Comparison of ENCODE assay signal across 10 cellular contexts in the genomic region with DNA sequence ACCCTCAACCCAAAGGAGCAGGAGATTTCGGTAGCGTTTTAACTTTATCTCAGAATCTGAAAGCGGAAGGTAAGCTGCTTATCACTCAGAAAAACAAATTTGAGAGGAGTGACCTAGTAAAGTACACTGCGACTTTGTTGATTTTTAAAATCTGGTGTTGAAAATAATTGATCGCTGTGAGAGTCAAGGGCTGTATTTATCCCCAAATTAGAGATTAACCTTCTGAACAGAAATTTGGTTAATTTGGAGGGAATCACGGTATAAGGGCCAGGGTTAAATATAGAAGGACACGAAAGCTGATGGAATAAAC. TPM values are rescaled to one million over a fixed set of nuclear protein-coding genes. Genes with fewer than 3 reads are reported as not detected.
A peak's percentile ranks its signal among the peaks of the same experiment; 100 is the strongest.
DNase-seq lines count a peak whose midpoint lies in the region; ATAC-seq and TF ChIP-seq lines count a peak whose summit lies in the region.
"Had no signal": no experiment of that assay in that cellular context is flagged by ENCODE, and none has a peak within 500 bp of the region (broad histone marks: within the 10 kb centered on the region; RNA-seq: fewer than 3 reads in every experiment).

No MANE protein-coding gene starts in this region.

- H3K36me3 Mint-ChIP-seq in T-cell, result no peaks in the 10 kb centered on the region

- TF ChIP-seq CTCF in GM06990 (IDR thresholded peaks at IDR 0.05; ENCODE audit: insufficient read depth, low read length, poor library complexity, severe bottlenecking) (no peak), fibroblast of pulmonary artery (IDR thresholded peaks at IDR 0.05; ENCODE audit: low read length, missing control alignments) (no peak), psoas muscle (IDR thresholded peaks at IDR 0.05) (no peak), GM13977 (IDR thresholded peaks at IDR 0.05; ENCODE audit: extremely low read depth, insufficient read depth, missing control alignments) (no peak)

- no peak overlapping the region for H3K27ac Mint-ChIP-seq in T-cell

- H3K9me3 ChIP-seq in psoas muscle, result no peaks in the 10 kb centered on the region

- H3K4me3 Mint-ChIP-seq in T-cell, result peak overlapping the region in 2 of 3 donors; percentile 3 to 12

- CTCF ChIA-PET in T-cell (lab: Charles Lee), result no interaction called here

- DNase-seq in GM06990 (ENCODE audit: extremely low read depth, insufficient read length), result no peak
- DNase-seq in T-cell, result no peak
- no peak for DNase-seq in fibroblast of pulmonary artery (ENCODE audit: low read depth)
- DNase-seq in psoas muscle, result no peak
- DNase-seq in GM13977 (ENCODE audit: low spot score), result no peak
- DNase-seq in DMS 273 treated with DMSO at 0.1 percent for 48 hours (lab: John Stamatoyannopoulos, UW), result no peak
- no peak for DNase-seq in NCI-H2081 (lab: John Stamatoyannopoulos, UW)
- no peak for DNase-seq in D341Med (ENCODE audit: low spot score)
- DNase-seq: NCI-H1436; stimulated activated CD4-positive, alpha-beta T cell treated with anti-CD3 and anti-CD28 coated beads, Interleukin-2, amount 100 ng/mL, for 24 hours had no signal

- in situ Hi-C loops in GM13977 (cut with MboI; ENCODE audit: low pct_unique_long_range_greater_than_20kb, low sequenced_read_pairs, unreplicated experiment), result no loop called here

- ATAC-seq in T-cell (replicated peaks in 1 of 4), result no peak
- peak in 1 of 4 donors; percentile 27 for ATAC-seq in psoas muscle

- H3K36me3 ChIP-seq in GM06990 (ENCODE audit: control insufficient read depth, insufficient read depth, low read length) (no peaks in the 10 kb centered on the region), psoas muscle (ENCODE audit: insufficient read depth in 1 of 2, low read depth in 1 of 2) (peaks cover 0 to 5% of the 10 kb centered on the region in 2 donors)

- H3K27ac ChIP-seq in psoas muscle, result peak overlapping the region; percentile 83

- H3K4me1 Mint-ChIP-seq in T-cell, result peaks cover 0 to 10% (median 8%) of the 10 kb centered on the region in 3 donors

- H3K4me1 ChIP-seq in psoas muscle, result no peaks in the 10 kb centered on the region

- no peaks in the 10 kb centered on the region for H3K9me3 Mint-ChIP-seq in T-cell

- no peaks in the 10 kb centered on the region for H3K27me3 ChIP-seq in GM06990 (replicated peaks; ENCODE audit: control insufficient read depth, insufficient read depth, low read length)
- H3K27me3 ChIP-seq in psoas muscle (ENCODE audit: insufficient read depth in 3 of 3, low read length in 2 of 3), result peaks cover 0 to 16% (median 0%) of the 10 kb centered on the region in 3 donors

- peaks cover 48 to 52% of the 10 kb centered on the region in 2 donors for H3K27me3 Mint-ChIP-seq in T-cell

- POLR2A ChIA-PET in T-cell (lab: Charles Lee), result no interaction called here

- peak overlapping the region; percentile 54 for H3K4me3 ChIP-seq in GM06990 (replicated peaks; ENCODE audit: low read depth, low read length)
- H3K4me3 ChIP-seq in fibroblast of pulmonary artery (replicated peaks; ENCODE audit: low read depth, low read length), result peak overlapping the region; percentile 50
- H3K4me3 ChIP-seq in psoas muscle, result peak overlapping the region; percentile 63

- WGBS in psoas muscle, 3 donors, result 8 to 20% (median 11%) methylated on average over 7 of the region's 7 CpGs

- intact Hi-C loops in psoas muscle (cut with DNase I), result no loop called here

RNA-seq across cellular contexts. Expression of gene CLCN4, which starts 0.2 kb away (rescaled TPM):
- under 1 TPM; 0.23 to 0.43 (median 0.25) TPM for total RNA-seq in T-cell
- total RNA-seq in psoas muscle, result 10 to 100 TPM; 48.7 to 75.9 (median 74.4) TPM
- 10 to 100 TPM in 2 of 3 donors, 1 to 10 TPM in 1; 4.1 to 53.8 (median 19.9) TPM for polyA plus RNA-seq in psoas muscle

Comparison
In these comparisons a context has a peak if more than half of its experiments do, and no peak if none do; other contexts are left out.
1. RNA of gene CLCN4, which starts 0.2 kb away (total RNA-seq): 48.7 to 75.9 TPM in psoas muscle; 0.23 to 0.43 TPM in T-cell; every median in the first group is over 10 times any median in the second.
2. Peak in every context shown above with its lines, with median percentiles within 50 percentile points of each other: H3K4me3 ChIP-seq.